Comparison of ENCODE assay signal across 9 cellular contexts in genomic region chrX:136268051-136269048, GRCh38. TPM values are rescaled to one million over a fixed set of nuclear protein-coding genes. Genes with fewer than 3 reads are reported as not detected.
DNase-seq lines count a peak whose midpoint lies in the region; ATAC-seq, FAIRE-seq and TF ChIP-seq lines count a peak whose summit lies in the region.
"Had no signal": no experiment of that assay in that cellular context is flagged by ENCODE, and none has a peak within 500 bp of the region (broad histone marks: within the 10 kb centered on the region; RNA-seq: fewer than 3 reads in every experiment).

No MANE protein-coding gene starts in this region.

- no peak overlapping the region for H2AFZ ChIP-seq in HepG2 (ENCODE audit: low read length)

- WGBS in HepG2 (ENCODE audit: low lambda C conversion rate), result 0% methylated on average over 4 of the region's 5 CpGs

- no peaks in the 10 kb centered on the region for H3K4me1 ChIP-seq in CD8-positive, alpha-beta memory T cell (ENCODE audit: insufficient read depth, low read length)
- no peaks in the 10 kb centered on the region for H3K4me1 ChIP-seq in HepG2 (ENCODE audit: insufficient read depth, low read length)

- H3K4me2 ChIP-seq in HepG2 (ENCODE audit: low read depth, low read length), result no peak overlapping the region

- peak; percentile 4 to 50 (median 34) for DNase-seq in CD8-positive, alpha-beta memory T cell
- DNase-seq in LoVo (ENCODE audit: low spot score), result peak; percentile 33
- peak; percentile 10 for DNase-seq in T-helper 9 cell
- no peak for DNase-seq in brain microvascular endothelial cell
- DNase-seq in HepG2 (ENCODE audit: low spot score), result peak; percentile 4
- peak; percentile 8 to 38 for DNase-seq in stimulated activated CD8-positive, alpha-beta memory T cell treated with anti-CD3 and anti-CD28 coated beads, Interleukin-7, amount 100 ng/mL, for 4 hours (ENCODE audit: low read depth in 2 of 2)

- peak; percentile 84 for TF ChIP-seq CTCF in brain microvascular endothelial cell (IDR thresholded peaks at IDR 0.05; ENCODE audit: low read depth, low read length, missing control alignments)
- peak; percentile 59 for TF ChIP-seq CTCF in HepG2 (CRISPR knock-in tag; IDR thresholded peaks at IDR 0.05)

- intact Hi-C loops in HepG2 (cut with micrococcal nuclease; ENCODE audit: unreplicated experiment), result loop anchor here (5.0 kb wide), 1 partner anchor 241 kb away; no protein-coding TSS in a partner anchor

- no peaks in the 10 kb centered on the region for H4K20me1 ChIP-seq in HepG2 (ENCODE audit: insufficient read depth, low read length)

- H3K36me3 Mint-ChIP-seq in CD8-positive, alpha-beta memory T cell, result no peaks in the 10 kb centered on the region
- no peaks in the 10 kb centered on the region for H3K36me3 Mint-ChIP-seq in stimulated activated memory B cell treated with anti-CD40 and anti-IgM and Interleukin-4, amounts not matched to agents 10 μg/mL and 1 μg/mL and 100 μg/mL, for 72 hours

- TF ChIP-seq POLR2A in HepG2 (IDR thresholded peaks at IDR 0.05; ENCODE audit: insufficient read depth in 1 of 2, low read depth in 2 of 2, low read length in 2 of 2), result no peak

- no peaks in the 10 kb centered on the region for H3K27me3 ChIP-seq in CD8-positive, alpha-beta memory T cell (ENCODE audit: insufficient read depth, low read length, poor library complexity, severe bottlenecking)
- no peaks in the 10 kb centered on the region for H3K27me3 ChIP-seq in brain microvascular endothelial cell (replicated peaks)
- H3K27me3 ChIP-seq in HepG2 (ENCODE audit: control insufficient read depth in 1 of 2, insufficient read depth in 2 of 2, low read length in 2 of 2), result no peaks in the 10 kb centered on the region
- H3K27me3 ChIP-seq: SJSA1 had no signal

- no peak for TF ChIP-seq RAD21 in HepG2 (CRISPR knock-in tag; IDR thresholded peaks at IDR 0.05)

- H3K4me3 Mint-ChIP-seq in CD8-positive, alpha-beta memory T cell, result peak overlapping the region in 1 of 7 donors; percentile 61
- H3K4me3 Mint-ChIP-seq in stimulated activated memory B cell treated with anti-CD40 and anti-IgM and Interleukin-4, amounts not matched to agents 10 μg/mL and 1 μg/mL and 100 μg/mL, for 72 hours, result no peak overlapping the region

- in situ Hi-C loops in brain microvascular endothelial cell (cut with HindIII; ENCODE audit: low pct_ligation_motif_present, low sequenced_read_pairs), result no loop called here
- in situ Hi-C loops in HepG2 (cut with HindIII; ENCODE audit: extremely low pct_ligation_motif_present, low pct_unique_long_range_greater_than_20kb), result no loop called here

- no peaks in the 10 kb centered on the region for H3K4me1 Mint-ChIP-seq in CD8-positive, alpha-beta memory T cell
- H3K4me1 Mint-ChIP-seq in stimulated activated memory B cell treated with anti-CD40 and anti-IgM and Interleukin-4, amounts not matched to agents 10 μg/mL and 1 μg/mL and 100 μg/mL, for 72 hours, result no peaks in the 10 kb centered on the region

- no peaks in the 10 kb centered on the region for H3K9me3 Mint-ChIP-seq in CD8-positive, alpha-beta memory T cell
- no peaks in the 10 kb centered on the region for H3K9me3 Mint-ChIP-seq in stimulated activated memory B cell treated with anti-CD40 and anti-IgM and Interleukin-4, amounts not matched to agents 10 μg/mL and 1 μg/mL and 100 μg/mL, for 72 hours

- POLR2A ChIA-PET in CD8-positive, alpha-beta memory T cell (lab: Charles Lee), result interaction anchor here (1.2 kb wide), 1 partner anchor 17 kb away, joined by 3 read pairs; no protein-coding TSS in a partner anchor
- POLR2A ChIA-PET in HepG2 (lab: Yijun Ruan, JAX), result no interaction called here

- H3K9ac ChIP-seq in HepG2 (ENCODE audit: insufficient read depth, low read depth, low read length), result no peak overlapping the region

- H3K4me3 ChIP-seq in CD8-positive, alpha-beta memory T cell (ENCODE audit: low read length), result no peak overlapping the region
- no peak overlapping the region for H3K4me3 ChIP-seq in brain microvascular endothelial cell (ENCODE audit: low read depth, low read length)
- H3K4me3 ChIP-seq in HepG2 (replicated peaks in 1 of 3; ENCODE audit: insufficient read depth in 1 of 3, low read depth in 2 of 3, low read length in 3 of 3), result no peak overlapping the region
- H3K4me3 ChIP-seq: SJSA1 had no signal

- no peaks in the 10 kb centered on the region for H3K79me2 ChIP-seq in HepG2 (ENCODE audit: insufficient read depth, low read length)

- H3K36me3 ChIP-seq in CD8-positive, alpha-beta memory T cell (ENCODE audit: insufficient read depth, low read length), result no peaks in the 10 kb centered on the region
- no peaks in the 10 kb centered on the region for H3K36me3 ChIP-seq in brain microvascular endothelial cell (replicated peaks)
- H3K36me3 ChIP-seq in HepG2 (replicated peaks in 1 of 2; ENCODE audit: control insufficient read depth in 1 of 2, insufficient read depth in 2 of 2, low read length in 2 of 2), result no peaks in the 10 kb centered on the region
- H3K36me3 ChIP-seq: SJSA1 had no signal

- no peak overlapping the region for H3K27ac ChIP-seq in CD8-positive, alpha-beta memory T cell (ENCODE audit: low read depth, low read length)
- no peak overlapping the region for H3K27ac ChIP-seq in brain microvascular endothelial cell
- no peak overlapping the region for H3K27ac ChIP-seq in HepG2 (ENCODE audit: extremely low read length, insufficient read depth, low read length)
- H3K27ac ChIP-seq: SJSA1 had no signal

- no peak for FAIRE-seq in HepG2 (lab: Jason Lieb, UNC)

- no peaks in the 10 kb centered on the region for H3K27me3 Mint-ChIP-seq in CD8-positive, alpha-beta memory T cell
- no peaks in the 10 kb centered on the region for H3K27me3 Mint-ChIP-seq in stimulated activated memory B cell treated with anti-CD40 and anti-IgM and Interleukin-4, amounts not matched to agents 10 μg/mL and 1 μg/mL and 100 μg/mL, for 72 hours

- peak; percentile 84 for ATAC-seq in GM19351 (IDR thresholded peaks at IDR 0.05; ENCODE audit: unreplicated experiment)
- ATAC-seq in HepG2, result peak; percentile 44; the same call in 2 of the 3 replicates
- ATAC-seq in stimulated activated memory B cell treated with anti-CD40 and anti-IgM and Interleukin-4, amounts not matched to agents 10 μg/mL and 1 μg/mL and 100 μg/mL, for 72 hours, result no peak

- BruUV-seq in HepG2 (replicated peaks; lab: Mats Ljungman, UMichigan), result no TSS peak

- CTCF ChIA-PET in CD8-positive, alpha-beta memory T cell (lab: Charles Lee), result interaction anchor here (0.8 to 5.1 kb wide), 4 partner anchors 16 to 240 kb away, joined by 3 to 33 read pairs (median 4); no protein-coding TSS in a partner anchor
- CTCF ChIA-PET in HepG2 (lab: Yijun Ruan, JAX; ENCODE audit: low intra/inter-chr PET ratio, low total read pairs), result no interaction called here

- no peak overlapping the region for H3K27ac Mint-ChIP-seq in CD8-positive, alpha-beta memory T cell
- H3K27ac Mint-ChIP-seq in stimulated activated memory B cell treated with anti-CD40 and anti-IgM and Interleukin-4, amounts not matched to agents 10 μg/mL and 1 μg/mL and 100 μg/mL, for 72 hours, result no peak overlapping the region

- H3K9me3 ChIP-seq in CD8-positive, alpha-beta memory T cell (ENCODE audit: low read length), result no peaks in the 10 kb centered on the region
- H3K9me3 ChIP-seq in HepG2 (ENCODE audit: low read length), result no peaks in the 10 kb centered on the region
- H3K9me3 ChIP-seq: SJSA1 had no signal

- TF ChIP-seq EP300 in HepG2 (IDR thresholded peaks at IDR 0.05; ENCODE audit: low read depth in 2 of 2, low read length in 2 of 2), result no peak
- no peak for TF ChIP-seq EP300 in HepG2 (CRISPR knock-in tag; IDR thresholded peaks at IDR 0.05; ENCODE audit: borderline replicate concordance)

RNA-seq across cellular contexts. Expression of gene MAP7D3, which starts 17.1 kb away (rescaled TPM):
- total RNA-seq in CD8-positive, alpha-beta memory T cell, result 10 to 100 TPM; 18.7 to 19.0 TPM
- polyA plus RNA-seq in CD8-positive, alpha-beta memory T cell, result 6.2 TPM
- not detected in 2 replicates for total RNA-seq in HepG2 (2016; rRNA removed; fragmentation: Illumina TruSeq; extraction: Trizol)
- not detected in 2 replicates for total RNA-seq in HepG2 (2016; cell fraction: cytosol; rRNA removed; fragmentation: Illumina TruSeq; extraction: Trizol; ENCODE audit: low read depth)
- total RNA-seq in HepG2 (2016; cell fraction: insoluble cytoplasmic fraction; rRNA removed; fragmentation: Illumina TruSeq; extraction: Trizol), result not detected in 2 replicates
- total RNA-seq in HepG2 (2016; cell fraction: membrane; rRNA removed; fragmentation: Illumina TruSeq; extraction: Trizol), result not detected in 2 replicates
- not detected in 2 replicates for total RNA-seq in HepG2 (2016; cell fraction: nucleus; rRNA removed; fragmentation: Illumina TruSeq; extraction: Trizol)
- not detected in 2 replicates for polyA plus RNA-seq in HepG2 (2011; rRNA removed)
- not detected in 2 replicates for polyA plus RNA-seq in HepG2 (2011; cell fraction: cytosol; rRNA removed)
- polyA plus RNA-seq in HepG2 (2011; cell fraction: nucleus; rRNA removed), result not detected in 2 replicates
- polyA plus RNA-seq in HepG2 (2012), result not detected in 2 replicates
- not detected in 2 replicates for polyA plus RNA-seq in HepG2 (2016; cell fraction: cytosol; fragmentation: Illumina TruSeq; extraction: Trizol; ENCODE audit: low read depth)
- not detected in 2 replicates for polyA plus RNA-seq in HepG2 (2016; cell fraction: insoluble cytoplasmic fraction; fragmentation: Illumina TruSeq; extraction: Trizol; ENCODE audit: low read depth)
- not detected in 2 replicates for polyA plus RNA-seq in HepG2 (2016; cell fraction: membrane; fragmentation: Illumina TruSeq; extraction: Trizol; ENCODE audit: low read depth)
- not detected in 2 replicates for polyA plus RNA-seq in HepG2 (2016; cell fraction: nucleus; fragmentation: Illumina TruSeq; extraction: Trizol; ENCODE audit: insufficient read depth, low read depth)
- 17.4 TPM in 1 of 2 replicates, not detected in the other for polyA minus RNA-seq in HepG2 (2011; rRNA and poly(A)+ RNA removed; ENCODE audit: low replicate concordance)
- polyA minus RNA-seq in HepG2 (2011; cell fraction: cytosol; rRNA and poly(A)+ RNA removed), result not detected in 2 replicates
- not detected in 2 replicates for polyA minus RNA-seq in HepG2 (2011; cell fraction: nucleus; rRNA and poly(A)+ RNA removed)

RNA-seq across cellular contexts. Expression of gene ADGRG4, which starts 32.4 kb away (rescaled TPM):
- not detected for total RNA-seq in CD8-positive, alpha-beta memory T cell
- not detected for polyA plus RNA-seq in CD8-positive, alpha-beta memory T cell
- not detected in 2 replicates for total RNA-seq in HepG2 (2016; rRNA removed; fragmentation: Illumina TruSeq; extraction: Trizol)
- not detected in 2 replicates for total RNA-seq in HepG2 (2016; cell fraction: cytosol; rRNA removed; fragmentation: Illumina TruSeq; extraction: Trizol; ENCODE audit: low read depth)
- not detected in 2 replicates for total RNA-seq in HepG2 (2016; cell fraction: insoluble cytoplasmic fraction; rRNA removed; fragmentation: Illumina TruSeq; extraction: Trizol)
- total RNA-seq in HepG2 (2016; cell fraction: membrane; rRNA removed; fragmentation: Illumina TruSeq; extraction: Trizol), result not detected in 2 replicates
- not detected in 2 replicates for total RNA-seq in HepG2 (2016; cell fraction: nucleus; rRNA removed; fragmentation: Illumina TruSeq; extraction: Trizol)
- not detected in 2 replicates for polyA plus RNA-seq in HepG2 (2011; rRNA removed)
- not detected in 2 replicates for polyA plus RNA-seq in HepG2 (2011; cell fraction: cytosol; rRNA removed)
- polyA plus RNA-seq in HepG2 (2011; cell fraction: nucleus; rRNA removed), result not detected in 2 replicates
- not detected in 2 replicates for polyA plus RNA-seq in HepG2 (2012)
- not detected in 2 replicates for polyA plus RNA-seq in HepG2 (2016; cell fraction: cytosol; fragmentation: Illumina TruSeq; extraction: Trizol; ENCODE audit: low read depth)
- polyA plus RNA-seq in HepG2 (2016; cell fraction: insoluble cytoplasmic fraction; fragmentation: Illumina TruSeq; extraction: Trizol; ENCODE audit: low read depth), result not detected in 2 replicates
- not detected in 2 replicates for polyA plus RNA-seq in HepG2 (2016; cell fraction: membrane; fragmentation: Illumina TruSeq; extraction: Trizol; ENCODE audit: low read depth)
- not detected in 2 replicates for polyA plus RNA-seq in HepG2 (2016; cell fraction: nucleus; fragmentation: Illumina TruSeq; extraction: Trizol; ENCODE audit: insufficient read depth, low read depth)
- not detected in 2 replicates for polyA minus RNA-seq in HepG2 (2011; rRNA and poly(A)+ RNA removed; ENCODE audit: low replicate concordance)
- polyA minus RNA-seq in HepG2 (2011; cell fraction: cytosol; rRNA and poly(A)+ RNA removed), result not detected in 2 replicates
- not detected in 2 replicates for polyA minus RNA-seq in HepG2 (2011; cell fraction: nucleus; rRNA and poly(A)+ RNA removed)
- total RNA-seq: SJSA1 had no signal

Comparison
In these comparisons a context has a peak if more than half of its experiments do, and no peak if none do; other contexts are left out.
1. RNA of gene MAP7D3, which starts 17.1 kb away (total RNA-seq): 18.7 to 19.0 TPM in CD8-positive, alpha-beta memory T cell; not detected in HepG2; every median in the first group is over 10 times any median in the second.